8 cellular contexts compared by ENCODE assay signal in the genomic region with DNA sequence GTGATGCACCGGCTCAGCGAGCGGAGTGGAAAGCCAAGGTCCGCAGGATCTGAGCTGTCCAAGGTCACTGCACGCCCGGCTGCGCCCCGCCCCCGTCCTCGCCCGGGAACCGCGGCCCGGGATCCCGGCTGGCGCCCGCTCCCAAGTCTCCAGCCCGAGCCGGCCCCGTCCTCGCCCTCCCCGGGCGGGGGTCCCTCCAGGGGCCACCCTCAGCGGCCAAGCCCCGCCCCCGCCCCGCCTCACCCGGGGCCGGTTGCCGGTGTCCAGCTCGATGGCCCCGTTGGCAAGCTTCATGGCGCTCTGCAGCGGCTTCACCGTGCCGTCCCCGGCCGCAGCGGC. TPM values are rescaled to one million over a fixed set of nuclear protein-coding genes. Genes with fewer than 3 reads are reported as not detected.
DNase-seq lines count a peak whose midpoint lies in the region; ATAC-seq and TF ChIP-seq lines count a peak whose summit lies in the region.

No MANE protein-coding gene starts in this region.

- H3K4me3 Mint-ChIP-seq in activated naive CD8-positive, alpha-beta T cell treated with anti-CD3 and anti-CD28 coated beads for 36 hours = peak overlapping the region; percentile 78

- H3K27ac ChIP-seq in right cardiac atrium (ENCODE audit: low read length) = peak overlapping the region; percentile 95
- H3K27ac ChIP-seq in gastrocnemius medialis = peak overlapping the region; percentile 85 to 99 (median 95)

- peak overlapping the region; percentile 63 for H3K27ac Mint-ChIP-seq in activated naive CD8-positive, alpha-beta T cell treated with anti-CD3 and anti-CD28 coated beads for 36 hours

- no peaks in the 10 kb centered on the region for H3K9me3 Mint-ChIP-seq in activated naive CD8-positive, alpha-beta T cell treated with anti-CD3 and anti-CD28 coated beads for 36 hours

- in situ Hi-C loops in gastrocnemius medialis (cut with MboI; ENCODE audit: low sequenced_read_pairs in 4 of 4) = no loop called here

- H3K4me1 Mint-ChIP-seq in activated naive CD8-positive, alpha-beta T cell treated with anti-CD3 and anti-CD28 coated beads for 36 hours = peaks cover 40% of the 10 kb centered on the region

- H3K4me1 ChIP-seq in right cardiac atrium (ENCODE audit: control insufficient read depth, insufficient read depth, low read length) (peaks cover 14% of the 10 kb centered on the region), gastrocnemius medialis (peaks cover 27 to 33% of the 10 kb centered on the region in 2 donors)

- H3K4me3 ChIP-seq in AG04449 (ENCODE audit: low read depth, low read length) (peak overlapping the region; percentile 83), right cardiac atrium (ENCODE audit: low read length) (peak overlapping the region; percentile 94), gastrocnemius medialis (peak overlapping the region; percentile 67 to 92 (median 81))

- H3K27me3 ChIP-seq in right cardiac atrium (ENCODE audit: control insufficient read depth, insufficient read depth) (no peaks in the 10 kb centered on the region), gastrocnemius medialis (no peaks in the 10 kb centered on the region)

- no peak for TF ChIP-seq POLR2A in gastrocnemius medialis (IDR thresholded peaks at IDR 0.05)

- DNase-seq in AG04449 (ENCODE audit: low read depth, low spot score) (no peak), right cardiac atrium (peak in 1 of 3 donors; percentile 89), gastrocnemius medialis (peak in 1 of 2 donors; percentile 31), GM10266 (ENCODE audit: extremely low spot score) (no peak), NAMALWA (ENCODE audit: low spot score) (no peak)
- no peak for DNase-seq in activated naive CD8-positive, alpha-beta T cell treated with anti-CD3 and anti-CD28 coated beads for 36 hours

- H3K36me3 ChIP-seq in gastrocnemius medialis = peaks cover 0 to 27% of the 10 kb centered on the region in 2 donors

- POLR2A ChIA-PET in AG04449 (lab: Yijun Ruan, JAX) = interaction anchor here (0.9 kb wide), 1 partner anchor 20 kb away, joined by 5 read pairs; no protein-coding TSS in a partner anchor

- H3K27me3 Mint-ChIP-seq in activated naive CD8-positive, alpha-beta T cell treated with anti-CD3 and anti-CD28 coated beads for 36 hours = no peaks in the 10 kb centered on the region

- intact Hi-C loops in right cardiac atrium (cut with DNase I) = no loop called here
- intact Hi-C loops in gastrocnemius medialis (cut with DNase I; ENCODE audit: low total_unique reads) = loop anchor here (1.0 to 5.0 kb wide), 3 partner anchors 19 to 152 kb away; a partner anchor contains a TSS

- ATAC-seq in GM18909 (IDR thresholded peaks at IDR 0.05; ENCODE audit: poor library complexity, unreplicated experiment) (peak; percentile 33), HG03196 (IDR thresholded peaks at IDR 0.05; ENCODE audit: unreplicated experiment) (peak; percentile 25), right cardiac atrium (peak; percentile 7 to 30), gastrocnemius medialis (peak; percentile 22 to 37)

- CTCF ChIA-PET in AG04449 (lab: Yijun Ruan, JAX) = interaction anchor here (0.8 to 5.6 kb wide), 3 partner anchors 14 to 141 kb away, joined by 4 to 30 read pairs (median 15); a partner anchor contains a TSS

- H3K9me3 ChIP-seq in right cardiac atrium (ENCODE audit: control insufficient read depth, low read length) (no peaks in the 10 kb centered on the region), gastrocnemius medialis (no peaks in the 10 kb centered on the region)

- TF ChIP-seq CTCF in AG04449 (IDR thresholded peaks at IDR 0.05; ENCODE audit: insufficient read depth, low read length, missing control alignments) (no peak), gastrocnemius medialis (IDR thresholded peaks at IDR 0.05 in 4 of 5, conservative IDR thresholded peaks at IDR 0.05 in 1 of 5) (no peak), GM10266 (IDR thresholded peaks at IDR 0.05; ENCODE audit: control insufficient read depth, insufficient read depth, low read depth, missing control alignments) (no peak)

- under 1% methylated on average over 39 of the region's 39 CpGs for WGBS in right cardiac atrium

- peaks cover 40% of the 10 kb centered on the region for H3K36me3 Mint-ChIP-seq in activated naive CD8-positive, alpha-beta T cell treated with anti-CD3 and anti-CD28 coated beads for 36 hours

RNA-seq across cellular contexts. Expression of a gene that starts 0.2 kb away (rescaled TPM):
- total RNA-seq in activated naive CD8-positive, alpha-beta T cell treated with anti-CD3 and anti-CD28 coated beads for 36 hours = 1 to 10 TPM; 1.6 TPM
- 10 to 100 TPM; 10.6 to 16.3 (median 14.8) TPM for total RNA-seq in right cardiac atrium
- polyA plus RNA-seq in right cardiac atrium = 18.4 TPM
- total RNA-seq in gastrocnemius medialis = 1 to 10 TPM; 2.3 to 9.4 (median 3.4) TPM

RNA-seq across cellular contexts. Expression of a gene that starts 0.8 kb away (rescaled TPM):
- 10 to 100 TPM; 24.7 to 24.9 TPM for total RNA-seq in activated naive CD8-positive, alpha-beta T cell treated with anti-CD3 and anti-CD28 coated beads for 36 hours
- total RNA-seq in right cardiac atrium (10 to 100 TPM; 12.4 to 16.2 (median 14.9) TPM), gastrocnemius medialis (10 to 100 TPM; 11.1 to 13.6 (median 11.5) TPM)
- polyA plus RNA-seq in right cardiac atrium = 12.1 TPM

RNA-seq across cellular contexts. Expression of a gene that starts 19.0 kb away (rescaled TPM):
- total RNA-seq in activated naive CD8-positive, alpha-beta T cell treated with anti-CD3 and anti-CD28 coated beads for 36 hours = 1 to 10 TPM; 3.2 to 3.3 TPM
- 1 to 10 TPM; 2.3 to 5.2 (median 3.6) TPM for total RNA-seq in right cardiac atrium
- 3.1 TPM for polyA plus RNA-seq in right cardiac atrium
- 1 to 10 TPM; 1.3 to 7.5 (median 3.2) TPM for total RNA-seq in gastrocnemius medialis

RNA-seq across cellular contexts. Expression of a gene that starts 34.0 kb away (rescaled TPM):
- total RNA-seq in activated naive CD8-positive, alpha-beta T cell treated with anti-CD3 and anti-CD28 coated beads for 36 hours = 10 to 100 TPM; 72.9 to 77.0 TPM
- total RNA-seq in right cardiac atrium = 10 to 100 TPM; 21.4 to 29.7 (median 26.9) TPM
- polyA plus RNA-seq in right cardiac atrium = 25.7 TPM
- 10 to 100 TPM; 16.9 to 26.1 (median 19.7) TPM for total RNA-seq in gastrocnemius medialis
